9 cellular contexts compared by ENCODE assay signal in genomic region chr10:92567952-92568600, GRCh38. TPM values are rescaled to one million over a fixed set of nuclear protein-coding genes. Genes with fewer than 3 reads are reported as not detected.
DNase-seq lines count a peak whose midpoint lies in the region; ATAC-seq and TF ChIP-seq lines count a peak whose summit lies in the region.
"Had no signal": no experiment of that assay in that cellular context is flagged by ENCODE, and none has a peak within 500 bp of the region (broad histone marks: within the 10 kb centered on the region; RNA-seq: fewer than 3 reads in every experiment).

No MANE protein-coding gene starts in this region.

- ATAC-seq in HCT116: no peak
- no peak for ATAC-seq in body of pancreas

- TF ChIP-seq POLR2A in HCT116 (IDR thresholded peaks at IDR 0.05; ENCODE audit: borderline replicate concordance, extremely low read depth, insufficient read depth, insufficient read length) (no peak), body of pancreas (IDR thresholded peaks at IDR 0.05) (no peak), Peyer's patch (IDR thresholded peaks at IDR 0.05) (no peak)

- in situ Hi-C loops in GM13977 (cut with MboI; ENCODE audit: low pct_unique_long_range_greater_than_20kb, low sequenced_read_pairs, unreplicated experiment): no loop called here

- POLR2A ChIA-PET in HCT116 (lab: Charles Lee): no interaction called here

- H3K9ac ChIP-seq in HCT116 (ENCODE audit: low read length): no peak overlapping the region

- no peaks in the 10 kb centered on the region for H3K9me2 ChIP-seq in HCT116 (ENCODE audit: insufficient read depth)

- H4K20me1 ChIP-seq in HCT116 (ENCODE audit: insufficient read depth): no peaks in the 10 kb centered on the region; the same call in 1 of the 2 replicates

- H3K9me3 ChIP-seq in HCT116 (ENCODE audit: control insufficient read depth in 1 of 2, insufficient read depth in 1 of 2, low read depth in 1 of 2, low read length in 2 of 2) (no peaks in the 10 kb centered on the region), body of pancreas (no peaks in the 10 kb centered on the region), Peyer's patch (no peaks in the 10 kb centered on the region)
- H3K9me3 ChIP-seq: spleen had no signal

- no peak for TF ChIP-seq RAD21 in HCT116 (IDR thresholded peaks at IDR 0.05; ENCODE audit: low read depth)

- RAD21 ChIA-PET in HCT116 (lab: Charles Lee; ENCODE audit: low non-redundant PET in 1 of 2, low total read pairs in 2 of 2, uncharacterized antibody in 2 of 2, unreplicated experiment in 2 of 2): no interaction called here

- no TSS peak for BruUV-seq in HCT116 (replicated peaks; lab: Mats Ljungman, UMichigan)

- H3K79me2 ChIP-seq in HCT116 (ENCODE audit: insufficient read depth, low read length): peaks cover 86% of the 10 kb centered on the region

- peaks cover 13% of the 10 kb centered on the region for H3K36me3 Mint-ChIP-seq in osteocyte (ENCODE audit: unreplicated experiment)

- H3K27ac ChIP-seq in HCT116 (ENCODE audit: low read depth, low read length) (no peak overlapping the region), body of pancreas (no peak overlapping the region), Peyer's patch (no peak overlapping the region)
- H3K27ac ChIP-seq: spleen had no signal

- H3K27ac Mint-ChIP-seq in osteocyte (ENCODE audit: unreplicated experiment): no peak overlapping the region

- CTCF ChIA-PET in HCT116 (lab: Charles Lee): no interaction called here

- no peak overlapping the region for H3K4me3 Mint-ChIP-seq in osteocyte (ENCODE audit: unreplicated experiment)

- peaks cover 4 to 15% of the 10 kb centered on the region in 2 experiments; a peak in 2 of 4 replicates for H3K4me1 ChIP-seq in HCT116 (ENCODE audit: control insufficient read depth in 1 of 2, insufficient read depth in 2 of 2, low read length in 2 of 2)
- H3K4me1 ChIP-seq in body of pancreas: peaks cover 44% of the 10 kb centered on the region
- H3K4me1 ChIP-seq in Peyer's patch: peaks cover 0 to 20% (median 0%) of the 10 kb centered on the region in 4 donors

- DNase-seq in GM13977 (ENCODE audit: low spot score) (peak; percentile 55), HCT116 (ENCODE audit: low read depth, low spot score) (no peak), RPMI7951 (ENCODE audit: low read depth) (peak; percentile 6), kidney epithelial cell (ENCODE audit: low read depth) (peak; percentile 67), body of pancreas (no peak), Peyer's patch (no peak), NCI-H510A (lab: John Stamatoyannopoulos, UW) (no peak), osteocyte (ENCODE audit: extremely low spot score, unreplicated experiment) (no peak)
- DNase-seq: spleen had no signal

- intact Hi-C loops in HCT116 (cut with micrococcal nuclease): no loop called here
- intact Hi-C loops in body of pancreas (cut with DNase I): no loop called here

- no peaks in the 10 kb centered on the region for H3K9me3 Mint-ChIP-seq in osteocyte (ENCODE audit: unreplicated experiment)

- H2AFZ ChIP-seq in HCT116 (ENCODE audit: low read depth, low read length, poor library complexity, severe bottlenecking): no peak overlapping the region

- TF ChIP-seq CTCF in GM13977 (IDR thresholded peaks at IDR 0.05; ENCODE audit: extremely low read depth, insufficient read depth, missing control alignments) (no peak), HCT116 (IDR thresholded peaks at IDR 0.05 in 2 of 3, conservative IDR thresholded peaks at IDR 0.05 in 1 of 3; ENCODE audit: borderline replicate concordance in 1 of 3, insufficient read depth in 1 of 3, low read depth in 2 of 3, low read length in 2 of 3) (no peak), kidney epithelial cell (IDR thresholded peaks at IDR 0.05; ENCODE audit: insufficient read depth, low read length, poor library complexity, severe bottlenecking) (no peak), body of pancreas (IDR thresholded peaks at IDR 0.05) (no peak), Peyer's patch (IDR thresholded peaks at IDR 0.05) (no peak), osteocyte (IDR thresholded peaks at IDR 0.05) (no peak)

- H3K27me3 Mint-ChIP-seq in osteocyte (ENCODE audit: unreplicated experiment): no peaks in the 10 kb centered on the region

- WGBS in body of pancreas, 2 donors: 90 to 95% methylated on average over 4 of the region's 4 CpGs

- H3K27me3 ChIP-seq in HCT116 (ENCODE audit: insufficient read depth, low read length) (no peaks in the 10 kb centered on the region), kidney epithelial cell (ENCODE audit: control insufficient read depth, insufficient read depth, low read length) (no peaks in the 10 kb centered on the region), body of pancreas (no peaks in the 10 kb centered on the region), Peyer's patch (no peaks in the 10 kb centered on the region)
- H3K27me3 ChIP-seq: spleen had no signal

- H3K4me1 Mint-ChIP-seq in osteocyte (ENCODE audit: unreplicated experiment): peaks cover 21% of the 10 kb centered on the region

- no peak overlapping the region for H3K4me2 ChIP-seq in HCT116 (ENCODE audit: low read length)

- no peak overlapping the region for H3K4me3 ChIP-seq in HCT116 (replicated peaks in 1 of 2; ENCODE audit: low read depth in 1 of 2, low read length in 2 of 2)
- H3K4me3 ChIP-seq in kidney epithelial cell (ENCODE audit: low read depth, low read length): no peak overlapping the region
- H3K4me3 ChIP-seq in body of pancreas: no peak overlapping the region
- no peak overlapping the region for H3K4me3 ChIP-seq in Peyer's patch
- H3K4me3 ChIP-seq: spleen had no signal

- peaks cover 0 to 17% of the 10 kb centered on the region in 2 experiments; a peak in 1 of 4 replicates for H3K36me3 ChIP-seq in HCT116 (ENCODE audit: control insufficient read depth in 1 of 2, insufficient read depth in 2 of 2, low read length in 2 of 2)
- H3K36me3 ChIP-seq in kidney epithelial cell (ENCODE audit: control insufficient read depth, insufficient read depth, low read length): no peaks in the 10 kb centered on the region
- no peaks in the 10 kb centered on the region for H3K36me3 ChIP-seq in body of pancreas (replicated peaks in 1 of 2; ENCODE audit: insufficient read depth in 1 of 2, low read depth in 2 of 2)
- no peaks in the 10 kb centered on the region for H3K36me3 ChIP-seq in Peyer's patch

TF ChIP-seq in HCT116, 20 proteins besides CTCF, POLR2A, EP300 and RAD21 (continues in another document):
- no peak for TF ChIP-seq SIN3A (IDR thresholded peaks at IDR 0.05; ENCODE audit: low read depth)
- TF ChIP-seq ZNF274 (IDR thresholded peaks at IDR 0.05; ENCODE audit: low read depth, low read length): no peak
- TF ChIP-seq, protein P1, sequence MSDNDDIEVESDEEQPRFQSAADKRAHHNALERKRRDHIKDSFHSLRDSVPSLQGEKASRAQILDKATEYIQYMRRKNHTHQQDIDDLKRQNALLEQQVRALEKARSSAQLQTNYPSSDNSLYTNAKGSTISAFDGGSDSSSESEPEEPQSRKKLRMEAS (IDR thresholded peaks at IDR 0.05): no peak
- TF ChIP-seq POLR2AphosphoS5 (IDR thresholded peaks at IDR 0.05; ENCODE audit: low read depth, low read length): no peak
- TF ChIP-seq CEBPB (IDR thresholded peaks at IDR 0.05; ENCODE audit: low read depth): no peak
- TF ChIP-seq, protein P2, sequence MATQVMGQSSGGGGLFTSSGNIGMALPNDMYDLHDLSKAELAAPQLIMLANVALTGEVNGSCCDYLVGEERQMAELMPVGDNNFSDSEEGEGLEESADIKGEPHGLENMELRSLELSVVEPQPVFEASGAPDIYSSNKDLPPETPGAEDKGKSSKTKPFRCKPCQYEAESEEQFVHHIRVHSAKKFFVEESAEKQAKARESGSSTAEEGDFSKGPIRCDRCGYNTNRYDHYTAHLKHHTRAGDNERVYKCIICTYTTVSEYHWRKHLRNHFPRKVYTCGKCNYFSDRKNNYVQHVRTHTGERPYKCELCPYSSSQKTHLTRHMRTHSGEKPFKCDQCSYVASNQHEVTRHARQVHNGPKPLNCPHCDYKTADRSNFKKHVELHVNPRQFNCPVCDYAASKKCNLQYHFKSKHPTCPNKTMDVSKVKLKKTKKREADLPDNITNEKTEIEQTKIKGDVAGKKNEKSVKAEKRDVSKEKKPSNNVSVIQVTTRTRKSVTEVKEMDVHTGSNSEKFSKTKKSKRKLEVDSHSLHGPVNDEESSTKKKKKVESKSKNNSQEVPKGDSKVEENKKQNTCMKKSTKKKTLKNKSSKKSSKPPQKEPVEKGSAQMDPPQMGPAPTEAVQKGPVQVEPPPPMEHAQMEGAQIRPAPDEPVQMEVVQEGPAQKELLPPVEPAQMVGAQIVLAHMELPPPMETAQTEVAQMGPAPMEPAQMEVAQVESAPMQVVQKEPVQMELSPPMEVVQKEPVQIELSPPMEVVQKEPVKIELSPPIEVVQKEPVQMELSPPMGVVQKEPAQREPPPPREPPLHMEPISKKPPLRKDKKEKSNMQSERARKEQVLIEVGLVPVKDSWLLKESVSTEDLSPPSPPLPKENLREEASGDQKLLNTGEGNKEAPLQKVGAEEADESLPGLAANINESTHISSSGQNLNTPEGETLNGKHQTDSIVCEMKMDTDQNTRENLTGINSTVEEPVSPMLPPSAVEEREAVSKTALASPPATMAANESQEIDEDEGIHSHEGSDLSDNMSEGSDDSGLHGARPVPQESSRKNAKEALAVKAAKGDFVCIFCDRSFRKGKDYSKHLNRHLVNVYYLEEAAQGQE (IDR thresholded peaks at IDR 0.05; ENCODE audit: low read depth): no peak
- no peak for TF ChIP-seq TCF7L2 (IDR thresholded peaks at IDR 0.05; ENCODE audit: borderline replicate concordance, extremely low read depth, insufficient read depth, insufficient read length)
- TF ChIP-seq EZH2phosphoT487 (IDR thresholded peaks at IDR 0.05; ENCODE audit: borderline replicate concordance): no peak
- no peak for TF ChIP-seq YY1 (IDR thresholded peaks at IDR 0.05; ENCODE audit: extremely low read depth, insufficient replicate concordance, low read depth, low read length)
- TF ChIP-seq JUND (IDR thresholded peaks at IDR 0.05): peak; percentile 24; the same call in 1 of the 2 replicates
- TF ChIP-seq FOSL1 (IDR thresholded peaks at IDR 0.05; ENCODE audit: low read depth): peak; percentile 23; the same call in 1 of the 2 replicates
- no peak for TF ChIP-seq ELF1 (IDR thresholded peaks at IDR 0.05; ENCODE audit: borderline replicate concordance, low read depth)
- TF ChIP-seq EGR1 (IDR thresholded peaks at IDR 0.05; ENCODE audit: low read depth): no peak

RNA-seq across cellular contexts. Expression of gene IDE, which starts 5.8 kb away (rescaled TPM):
- 55.8 TPM for total RNA-seq in HCT116 (2021; ENCODE audit: unreplicated experiment)
- polyA plus RNA-seq in HCT116 (2012): 15.6 and 16.4 TPM in 2 replicates
- total RNA-seq in RPMI7951 (2014; rRNA removed; shearing (Covaris generic)): 11.2 and 13.9 TPM in 2 replicates
- total RNA-seq in kidney epithelial cell: 25.7 and 28.5 TPM in 2 replicates
- total RNA-seq in body of pancreas: 10 to 100 TPM; 13.8 to 19.5 TPM
- 10 to 100 TPM; 27.1 to 71.8 (median 31.7) TPM for total RNA-seq in Peyer's patch
- 42.4 and 46.1 TPM in 2 replicates for total RNA-seq in osteocyte

RNA-seq across cellular contexts. Expression of gene KIF11, which starts 24.9 kb away (rescaled TPM):
- total RNA-seq in HCT116 (2021; ENCODE audit: unreplicated experiment): 33.8 TPM
- 9.3 and 13.0 TPM in 2 replicates for polyA plus RNA-seq in HCT116 (2012)
- 58.1 and 66.2 TPM in 2 replicates for total RNA-seq in RPMI7951 (2014; rRNA removed; shearing (Covaris generic))
- 4.5 and 5.7 TPM in 2 replicates for total RNA-seq in kidney epithelial cell
- under 1 TPM; 0.26 to 0.66 TPM for total RNA-seq in body of pancreas
- total RNA-seq in Peyer's patch: 1 to 10 TPM; 1.4 to 5.1 (median 3.4) TPM
- 9.0 and 9.2 TPM in 2 replicates for total RNA-seq in osteocyte

Comparison
In these comparisons a context has a peak if more than half of its experiments do, and no peak if none do; other contexts are left out.
1. DNase-seq: peak in GM13977 (single experiment), RPMI7951 (single experiment) and kidney epithelial cell (single experiment); none in HCT116 (single experiment), body of pancreas (0 of 4), Peyer's patch (0 of 3), NCI-H510A (single experiment) and osteocyte (single experiment).